Comparison of ENCODE assay signal across 7 cellular contexts in genomic region chr3:171746320-171747222, GRCh38.
DNase-seq lines count a peak whose midpoint lies in the region; ATAC-seq and TF ChIP-seq lines count a peak whose summit lies in the region.
"Not testable (repeated sequence)": the region's sequence is repeated elsewhere in the genome, so short reads cannot be mapped to it uniquely, and the experiment has no call there.

No MANE protein-coding gene starts in this region.

- H3K27ac Mint-ChIP-seq in CD14-positive monocyte, result peak overlapping the region in 5 of 7 donors; percentile 9 to 77 (median 25)

- TF ChIP-seq POLR2A in adrenal gland (IDR thresholded peaks at IDR 0.05), result not testable (repeated sequence)

- not testable (repeated sequence) for H3K27me3 Mint-ChIP-seq in CD14-positive monocyte (ENCODE audit: low read depth in 3 of 3)

- intact Hi-C loops in CD14-positive monocyte (cut with micrococcal nuclease); adrenal gland (cut with DNase I): not testable (repeated sequence)
- intact Hi-C loops in Right ventricle myocardium inferior (cut with DNase I), result loop anchor here (2.0 kb wide), 1 partner anchor 104 kb away; no protein-coding TSS in a partner anchor

- H3K36me3 ChIP-seq in adrenal gland (replicated peaks in 1 of 2); right atrium auricular region; neutrophil: not testable (repeated sequence)
- peaks cover 0 to 11% of the 10 kb centered on the region in 2 experiments for H3K36me3 ChIP-seq in mesenchymal stem cell (ENCODE audit: control insufficient read depth in 1 of 2, insufficient read depth in 2 of 2, low read depth in 1 of 2, low read length in 2 of 2)

- not testable (repeated sequence) for H3K14ac ChIP-seq in mesenchymal stem cell (ENCODE audit: low read length in 2 of 2)

- H3K23ac ChIP-seq in mesenchymal stem cell (ENCODE audit: low read length in 2 of 2), result peak overlapping the region in 1 of 2 experiments; percentile 24

- not testable (repeated sequence) for DNase-seq in CD14-positive monocyte (ENCODE audit: low spot score); adrenal gland; right atrium auricular region (ENCODE audit: low spot score); mesenchymal stem cell
- DNase-seq in MV-4-11 (lab: John Stamatoyannopoulos, UW) (peak; percentile 11), Right ventricle myocardium inferior (ENCODE audit: missing footprints) (peak; percentile 53)

- H2BK120ac ChIP-seq in mesenchymal stem cell (ENCODE audit: low read depth, low read length), result not testable (repeated sequence)

- not testable (repeated sequence) for H3K4me2 ChIP-seq in mesenchymal stem cell (ENCODE audit: low read length, poor library complexity, severe bottlenecking)

- WGBS in adrenal gland, 4 donors, result 78 to 84% (median 81%) methylated on average over 9 to 11 of the region's 11 CpGs
- WGBS in mesenchymal stem cell, result 52% methylated on average over 11 of the region's 11 CpGs

- H3K9ac ChIP-seq in mesenchymal stem cell (ENCODE audit: low read length), result not testable (repeated sequence)

- peak overlapping the region; percentile 17 for H4K8ac ChIP-seq in mesenchymal stem cell (ENCODE audit: low read length)

- H3K9me3 Mint-ChIP-seq in CD14-positive monocyte, result not testable (repeated sequence)

- H3K4ac ChIP-seq in mesenchymal stem cell (ENCODE audit: low read depth in 1 of 2, low read length in 2 of 2), result not testable (repeated sequence)

- peak overlapping the region in 1 of 2 experiments; percentile 62 for H3K18ac ChIP-seq in mesenchymal stem cell (ENCODE audit: low read depth in 1 of 2, low read length in 2 of 2)

- H3K27ac ChIP-seq in adrenal gland, result peak overlapping the region in 3 of 5 donors; percentile 62 to 83 (median 79)
- peak overlapping the region; percentile 69 to 84 for H3K27ac ChIP-seq in right atrium auricular region
- not testable (repeated sequence) for H3K27ac ChIP-seq in mesenchymal stem cell (ENCODE audit: low read length, poor library complexity, severe bottlenecking)
- H3K27ac ChIP-seq in neutrophil, result peak overlapping the region; percentile 30

- not testable (repeated sequence) for H4K91ac ChIP-seq in mesenchymal stem cell (ENCODE audit: low read length)

- not testable (repeated sequence) for H2BK12ac ChIP-seq in mesenchymal stem cell (ENCODE audit: low read length in 2 of 2)

- H3K27me3 ChIP-seq in adrenal gland; right atrium auricular region; mesenchymal stem cell (ENCODE audit: control insufficient read depth in 1 of 2, insufficient read depth in 1 of 2, low read length in 2 of 2); neutrophil: not testable (repeated sequence)

- not testable (repeated sequence) for H2AK5ac ChIP-seq in mesenchymal stem cell (ENCODE audit: low read length, severe bottlenecking)

- TF ChIP-seq CTCF in CD14-positive monocyte (IDR thresholded peaks at IDR 0.05); adrenal gland (IDR thresholded peaks at IDR 0.05); right atrium auricular region (IDR thresholded peaks at IDR 0.05); neutrophil (IDR thresholded peaks at IDR 0.05): not testable (repeated sequence)

- H2BK5ac ChIP-seq in mesenchymal stem cell (ENCODE audit: low read depth, low read length, poor library complexity, severe bottlenecking), result not testable (repeated sequence)

- not testable (repeated sequence) for H2AFZ ChIP-seq in mesenchymal stem cell (ENCODE audit: low read depth, low read length)

- ATAC-seq in Right ventricle myocardium inferior, result not testable (repeated sequence)

- H3K4me1 Mint-ChIP-seq in CD14-positive monocyte, result peaks cover 43% of the 10 kb centered on the region

- not testable (repeated sequence) for H3K4me3 ChIP-seq in adrenal gland; right atrium auricular region; mesenchymal stem cell (ENCODE audit: insufficient read depth in 1 of 2, low read depth in 1 of 2, low read length in 2 of 2); neutrophil (ENCODE audit: low read depth in 1 of 2, low read length in 1 of 2)

- H3K36me3 Mint-ChIP-seq in CD14-positive monocyte, result peaks cover 9 to 12% of the 10 kb centered on the region in 2 donors

- H3K4me3 Mint-ChIP-seq in CD14-positive monocyte, result not testable (repeated sequence)

- H3K4me1 ChIP-seq in adrenal gland (replicated peaks in 1 of 2) (peaks cover 33 to 62% of the 10 kb centered on the region in 2 donors), right atrium auricular region (peaks cover 0 to 76% of the 10 kb centered on the region in 2 donors), neutrophil (ENCODE audit: control insufficient read depth in 1 of 2, insufficient read depth in 1 of 2, low read depth in 1 of 2, low read length in 1 of 2) (peaks cover 11 to 19% of the 10 kb centered on the region in 2 experiments)
- H3K4me1 ChIP-seq in mesenchymal stem cell (ENCODE audit: control insufficient read depth, insufficient read depth, low read depth, low read length), result not testable (repeated sequence)

- peaks cover 34% of the 10 kb centered on the region for H3K79me1 ChIP-seq in mesenchymal stem cell (replicated peaks; ENCODE audit: low read length, poor library complexity, severe bottlenecking)

- H2BK15ac ChIP-seq in mesenchymal stem cell (ENCODE audit: low read depth, poor library complexity, severe bottlenecking), result not testable (repeated sequence)

- not testable (repeated sequence) for H3K9me3 ChIP-seq in adrenal gland (replicated peaks in 1 of 3); right atrium auricular region; mesenchymal stem cell (ENCODE audit: control insufficient read depth, low read length); neutrophil
